23 cellular contexts compared by ENCODE assay signal in the genomic region with DNA sequence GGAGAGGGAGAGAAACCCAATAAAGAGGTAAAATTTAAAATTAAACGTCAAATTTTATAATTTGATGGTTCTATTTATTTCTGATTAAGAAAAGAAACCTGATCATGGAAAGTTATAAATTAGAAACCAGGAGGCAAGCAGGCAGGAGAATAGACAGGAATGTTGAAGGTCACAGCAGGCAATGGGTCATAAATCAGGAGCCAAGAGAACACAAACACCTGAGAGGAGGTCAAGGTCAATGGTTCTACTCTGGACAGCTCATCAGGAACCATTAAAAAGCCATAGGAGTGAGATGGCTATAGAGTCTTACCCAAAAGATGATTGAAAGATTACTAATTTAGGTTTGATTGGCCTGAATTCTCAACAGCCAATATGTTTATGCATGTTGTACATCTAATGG.
"Had no signal": no experiment of that assay in that cellular context is flagged by ENCODE, and none has a peak within 500 bp of the region (broad histone marks: within the 10 kb centered on the region; RNA-seq: fewer than 3 reads in every experiment).

No MANE protein-coding gene starts in this region.

- H3K4me2 ChIP-seq: hepatocyte had no signal

- H3K27me3 ChIP-seq: esophagus muscularis mucosa, foreskin keratinocyte, gastroesophageal sphincter, heart left ventricle, hepatocyte, left lung had no signal

- ATAC-seq: foreskin keratinocyte, gastroesophageal sphincter, heart left ventricle, left colon, left lung, left ventricle myocardium superior, lower lobe of right lung, mucosa of descending colon had no signal

- H3K4me3 ChIP-seq: coronary artery, dorsolateral prefrontal cortex, esophagus muscularis mucosa, gastroesophageal sphincter, heart left ventricle, hepatocyte, left lung, lower lobe of right lung, mucosa of descending colon had no signal

- H3K4me1 ChIP-seq: esophagus muscularis mucosa, foreskin keratinocyte, gastroesophageal sphincter, heart left ventricle, left lung, lower lobe of right lung had no signal

- H2AFZ ChIP-seq: hepatocyte had no signal

- H3K36me3 ChIP-seq: esophagus muscularis mucosa, gastroesophageal sphincter, heart left ventricle, left lung, lower lobe of right lung had no signal

- H3K27ac ChIP-seq: coronary artery, dorsolateral prefrontal cortex, esophagus muscularis mucosa, foreskin keratinocyte, gastroesophageal sphincter, heart left ventricle, hepatocyte, left lung, lower lobe of right lung had no signal

- H3K9me3 ChIP-seq: esophagus muscularis mucosa, gastroesophageal sphincter, heart left ventricle, left lung, lower lobe of right lung, mucosa of descending colon had no signal

- H3K79me2 ChIP-seq: hepatocyte had no signal

- DNase-seq: dermis blood vessel endothelial cell; dorsolateral prefrontal cortex; effector CD4-positive, alpha-beta T cell; effector memory CD4-positive, alpha-beta T cell; foreskin keratinocyte; heart left ventricle; immature natural killer cell; islet precursor cell; kidney; kidney glomerular epithelial cell; left colon; left lung; left ventricle myocardium superior; lower lobe of right lung; mesenchymal stem cell; mucosa of descending colon; naive B cell had no signal

- FAIRE-seq: endothelial cell of umbilical vein, frontal cortex, kidney had no signal
